ENCODE assay signal across 25 cellular contexts in the genomic region with DNA sequence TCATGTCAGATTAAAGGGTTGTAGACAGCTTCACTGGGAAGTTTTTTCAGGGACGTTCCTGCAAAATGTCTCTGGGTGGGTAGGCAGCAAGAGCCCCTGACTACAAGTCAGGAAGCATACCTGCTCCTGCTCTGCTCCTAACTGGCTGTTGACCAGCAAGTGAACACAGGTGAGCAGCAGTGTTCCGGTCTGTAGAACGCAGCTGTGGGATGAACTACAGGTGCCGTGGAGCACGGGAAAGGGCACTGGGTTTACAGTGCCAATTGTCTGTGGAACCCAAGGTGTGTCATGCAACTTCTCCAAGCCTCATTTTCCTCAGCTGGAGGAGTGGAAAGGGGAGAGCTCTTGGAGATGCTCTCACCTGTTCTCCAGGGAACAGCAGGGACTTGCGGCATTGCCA. TPM values are rescaled to one million over a fixed set of nuclear protein-coding genes. Genes with fewer than 3 reads are reported as not detected.
"Had no signal": no experiment of that assay in that cellular context is flagged by ENCODE, and none has a peak within 500 bp of the region (broad histone marks: within the 10 kb centered on the region; RNA-seq: fewer than 3 reads in every experiment).

No MANE protein-coding gene starts in this region.

- ATAC-seq: Panc1, PC-3 had no signal

- DNase-seq: KBM-7; MV-4-11; NCI-H1048; NCI-H1105; NCI-H1417; NCI-H1436 treated with DMSO at 0.1 percent for 48 hours; NCI-H1694; NCI-H187 treated with DMSO at 0.1 percent for 48 hours; NCI-H2029 treated with DMSO at 0.1 percent for 48 hours; NCI-H2227 treated with DMSO at 0.1 percent for 48 hours; NCI-H524; NCI-H526 treated with DMSO at 0.1 percent for 48 hours; NCI-H748 treated with DMSO at 0.1 percent for 48 hours; NK-92 treated with Interleukin-12 subunit alpha and Interleukin-12 subunit beta, amount 100 ng/mL, for 24 hours; PC-3; SHP77; SK-N-SH; SW 1271 had no signal

RNA-seq across cellular contexts. Expression of a gene that starts 6.6 kb away (rescaled TPM):
- total RNA-seq: HT-29, LHCN-M2, MCF 10A, NCI-H460, OCI-LY7, SK-MEL-5 had no signal
